In the genomic region with DNA sequence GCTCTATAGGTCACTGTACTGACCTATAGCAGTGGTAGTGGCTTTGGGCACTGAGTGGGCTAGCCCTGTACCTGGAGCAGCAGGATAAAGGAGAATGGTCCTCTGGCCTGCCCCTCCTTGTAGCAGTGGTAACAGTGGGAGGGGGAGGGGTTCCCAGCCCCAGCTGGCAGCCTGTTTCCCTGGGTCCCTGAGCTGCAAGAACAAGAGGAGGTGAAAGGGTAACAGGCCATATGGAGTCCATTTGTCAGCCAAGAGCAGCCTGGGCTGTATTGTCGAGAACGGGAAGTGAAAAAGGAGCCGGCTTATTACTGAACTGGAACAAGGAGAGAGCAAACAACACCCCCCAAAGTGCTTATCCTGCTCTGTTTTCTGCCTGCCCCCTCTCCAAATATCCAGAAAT, we compare ENCODE assay signal across 1 cellular context.
TF ChIP-seq lines count a peak whose summit lies in the region.

No MANE protein-coding gene starts in this region.

TF ChIP-seq in GM12878, 131 proteins besides CTCF, POLR2A, EP300 and RAD21 (continued from another document):
- TF ChIP-seq, protein P1, sequence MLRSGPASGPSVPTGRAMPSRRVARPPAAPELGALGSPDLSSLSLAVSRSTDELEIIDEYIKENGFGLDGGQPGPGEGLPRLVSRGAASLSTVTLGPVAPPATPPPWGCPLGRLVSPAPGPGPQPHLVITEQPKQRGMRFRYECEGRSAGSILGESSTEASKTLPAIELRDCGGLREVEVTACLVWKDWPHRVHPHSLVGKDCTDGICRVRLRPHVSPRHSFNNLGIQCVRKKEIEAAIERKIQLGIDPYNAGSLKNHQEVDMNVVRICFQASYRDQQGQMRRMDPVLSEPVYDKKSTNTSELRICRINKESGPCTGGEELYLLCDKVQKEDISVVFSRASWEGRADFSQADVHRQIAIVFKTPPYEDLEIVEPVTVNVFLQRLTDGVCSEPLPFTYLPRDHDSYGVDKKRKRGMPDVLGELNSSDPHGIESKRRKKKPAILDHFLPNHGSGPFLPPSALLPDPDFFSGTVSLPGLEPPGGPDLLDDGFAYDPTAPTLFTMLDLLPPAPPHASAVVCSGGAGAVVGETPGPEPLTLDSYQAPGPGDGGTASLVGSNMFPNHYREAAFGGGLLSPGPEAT (IDR thresholded peaks at IDR 0.05; ENCODE audit: low read depth), result peak; percentile 49; the same call in 1 of the 2 replicates
- TF ChIP-seq FOS (IDR thresholded peaks at IDR 0.05; ENCODE audit: borderline replicate concordance, extremely low read depth, insufficient read length) (no peak), EGR1 (IDR thresholded peaks at IDR 0.05; ENCODE audit: borderline replicate concordance in 1 of 2, low read depth in 2 of 2, low read length in 2 of 2) (0 out of 3 replicates have a peak, but pooled peaks of 1 of the 2 experiments have one; percentile 13)
- TF ChIP-seq, protein P2, sequence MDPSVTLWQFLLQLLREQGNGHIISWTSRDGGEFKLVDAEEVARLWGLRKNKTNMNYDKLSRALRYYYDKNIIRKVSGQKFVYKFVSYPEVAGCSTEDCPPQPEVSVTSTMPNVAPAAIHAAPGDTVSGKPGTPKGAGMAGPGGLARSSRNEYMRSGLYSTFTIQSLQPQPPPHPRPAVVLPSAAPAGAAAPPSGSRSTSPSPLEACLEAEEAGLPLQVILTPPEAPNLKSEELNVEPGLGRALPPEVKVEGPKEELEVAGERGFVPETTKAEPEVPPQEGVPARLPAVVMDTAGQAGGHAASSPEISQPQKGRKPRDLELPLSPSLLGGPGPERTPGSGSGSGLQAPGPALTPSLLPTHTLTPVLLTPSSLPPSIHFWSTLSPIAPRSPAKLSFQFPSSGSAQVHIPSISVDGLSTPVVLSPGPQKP (IDR thresholded peaks at IDR 0.05; ENCODE audit: low read depth, low read length), result no peak
